In genomic region chr19:38850231-38850975, GRCh38 we compare ENCODE assay signal across 8 cellular contexts. TPM values are rescaled to one million over a fixed set of nuclear protein-coding genes. Genes with fewer than 3 reads are reported as not detected.
A peak's percentile ranks its signal among the peaks of the same experiment; 100 is the strongest.
DNase-seq lines count a peak whose midpoint lies in the region; ATAC-seq and TF ChIP-seq lines count a peak whose summit lies in the region.

No MANE protein-coding gene starts in this region.

- H3K9me3 Mint-ChIP-seq in T-cell = no peaks in the 10 kb centered on the region
- H3K9me3 Mint-ChIP-seq in type B pancreatic cell = no peaks in the 10 kb centered on the region

- ATAC-seq in HG02870 (IDR thresholded peaks at IDR 0.05; ENCODE audit: unreplicated experiment) = peak; percentile 72
- ATAC-seq in T-cell (replicated peaks in 1 of 4) = peak; percentile 72 to 77 (median 74)
- peak; percentile 74 to 93 (median 89) for ATAC-seq in heart right ventricle

- in situ Hi-C loops in GM13977 (cut with MboI; ENCODE audit: low pct_unique_long_range_greater_than_20kb, low sequenced_read_pairs, unreplicated experiment) = no loop called here

- peaks cover 17 to 55% (median 46%) of the 10 kb centered on the region in 9 donors for H3K4me1 ChIP-seq in heart right ventricle

- no peaks in the 10 kb centered on the region for H3K9me3 ChIP-seq in heart right ventricle

- peak overlapping the region; percentile 47 to 97 (median 88) for H3K4me3 ChIP-seq in heart right ventricle

- TF ChIP-seq CTCF in GM13977 (IDR thresholded peaks at IDR 0.05; ENCODE audit: extremely low read depth, insufficient read depth, missing control alignments) = no peak
- TF ChIP-seq CTCF in heart right ventricle (IDR thresholded peaks at IDR 0.05) = peak in 4 of 9 donors; percentile 10 to 36 (median 16)
- peak; percentile 59 for TF ChIP-seq CTCF in type B pancreatic cell (conservative IDR thresholded peaks at IDR 0.05)

- no peaks in the 10 kb centered on the region for H3K27me3 Mint-ChIP-seq in T-cell
- no peaks in the 10 kb centered on the region for H3K27me3 Mint-ChIP-seq in type B pancreatic cell

- H3K4me3 Mint-ChIP-seq in T-cell = peak overlapping the region; percentile 90 to 97 (median 94)
- peak overlapping the region; percentile 97 for H3K4me3 Mint-ChIP-seq in type B pancreatic cell

- H3K4me1 Mint-ChIP-seq in T-cell (peaks cover 54 to 58% (median 55%) of the 10 kb centered on the region in 3 donors), type B pancreatic cell (ENCODE audit: unreplicated experiment) (peaks cover 18% of the 10 kb centered on the region)

- H3K27ac Mint-ChIP-seq in T-cell = peak overlapping the region; percentile 97 to 98
- H3K27ac Mint-ChIP-seq in type B pancreatic cell = peak overlapping the region; percentile 100

- CTCF ChIA-PET in T-cell (lab: Charles Lee) = interaction anchor here in 1 of 2 donors (1.4 kb wide), 1 partner anchor 19 kb away, joined by 3 read pairs; the partner anchor contains the start of gene ECH1

- peak overlapping the region; percentile 94 to 100 (median 99) for H3K27ac ChIP-seq in heart right ventricle

- DNase-seq in GM13977 (ENCODE audit: low spot score) = peak; percentile 97
- DNase-seq in NCI-H146 (lab: John Stamatoyannopoulos, UW) = peak; percentile 100
- DNase-seq in T-cell = peak; percentile 96 to 100 (median 100)
- DNase-seq in amniotic epithelial cell (ENCODE audit: low read depth) = peak; percentile 100
- peak; percentile 98 to 100 for DNase-seq in heart right ventricle
- peak; percentile 100 for DNase-seq in pons (ENCODE audit: low spot score)
- peak; percentile 98 for DNase-seq in type B pancreatic cell (ENCODE audit: extremely low spot score, unreplicated experiment)

- H3K36me3 ChIP-seq in heart right ventricle = peaks cover 0 to 32% (median 24%) of the 10 kb centered on the region in 9 donors

- POLR2A ChIA-PET in T-cell (lab: Charles Lee) = interaction anchor here in 1 of 2 donors (0.6 to 1.0 kb wide), 2 partner anchors 15 to 198 kb away, joined by 4 to 8 read pairs; no protein-coding TSS in a partner anchor

- WGBS in heart right ventricle, 2 donors = 0% methylated on average over 38 of the region's 38 CpGs

- H3K27me3 ChIP-seq in heart right ventricle = no peaks in the 10 kb centered on the region

- intact Hi-C loops in heart right ventricle (cut with DNase I) = loop anchor here in 5 of 10 donors (1.0 to 5.0 kb wide), 4 partner anchors 19 to 49 kb away; partner anchors contain the start of genes NFKBIB (in 4 of the 5), SIRT2 (in 4 of the 5) and ECH1 (in 1 of the 5)

- H3K36me3 Mint-ChIP-seq in T-cell = peaks cover 25% of the 10 kb centered on the region
- peaks cover 25% of the 10 kb centered on the region for H3K36me3 Mint-ChIP-seq in type B pancreatic cell

RNA-seq across cellular contexts. Expression of gene HNRNPL, which starts 0.6 kb away (rescaled TPM):
- total RNA-seq in T-cell (100 to 1,000 TPM; 320 to 498 (median 330) TPM), heart right ventricle (100 to 1,000 TPM; 134 to 196 (median 170) TPM), type B pancreatic cell (ENCODE audit: low replicate concordance) (338 and 451 TPM in 2 replicates)
- polyA plus RNA-seq in heart right ventricle = 100 to 1,000 TPM; 130 to 181 TPM

RNA-seq across cellular contexts. Expression of gene ECH1, which starts 18.8 kb away (rescaled TPM):
- total RNA-seq in T-cell (100 to 1,000 TPM in 4 of 5 donors, 10 to 100 TPM in 1; 76.7 to 159 (median 134) TPM), heart right ventricle (100 to 1,000 TPM; 418 to 987 (median 671) TPM), type B pancreatic cell (ENCODE audit: low replicate concordance) (134 and 142 TPM in 2 replicates)
- 1,000 to 10,000 TPM in 1 of 2 donors, 100 to 1,000 TPM in 1; 446 to 1,208 TPM for polyA plus RNA-seq in heart right ventricle

RNA-seq across cellular contexts. Expression of gene RINL, which starts 27.7 kb away (rescaled TPM):
- 10 to 100 TPM; 44.2 to 81.3 (median 71.0) TPM for total RNA-seq in T-cell
- 1 to 10 TPM; 1.6 to 7.0 (median 2.8) TPM for total RNA-seq in heart right ventricle
- polyA plus RNA-seq in heart right ventricle = 10 to 100 TPM in 1 of 2 donors, 1 to 10 TPM in 1; 4.6 to 14.5 TPM
- 1.7 and 3.4 TPM in 2 replicates for total RNA-seq in type B pancreatic cell (ENCODE audit: low replicate concordance)

RNA-seq across cellular contexts. Expression of gene LGALS4, which starts 37.7 kb away (rescaled TPM):
- total RNA-seq in T-cell (1 to 10 TPM; 3.8 to 8.8 (median 6.6) TPM), heart right ventricle (1 to 10 TPM in 2 of 10 donors, under 1 TPM in 6, not detected in 2; 0.16 to 2.0 (median 0.81) TPM), type B pancreatic cell (ENCODE audit: low replicate concordance) (33.4 and 104 TPM in 2 replicates)
- polyA plus RNA-seq in heart right ventricle = 1 to 10 TPM in 1 of 2 donors, under 1 TPM in 1; 0.30 to 2.6 TPM

RNA-seq across cellular contexts. Expression of gene SIRT2, which starts 49.0 kb away (rescaled TPM):
- total RNA-seq in T-cell (10 to 100 TPM; 50.7 to 67.6 (median 55.6) TPM), heart right ventricle (100 to 1,000 TPM in 1 of 10 donors, 10 to 100 TPM in 9; 51.7 to 103 (median 72.6) TPM), type B pancreatic cell (ENCODE audit: low replicate concordance) (43.7 and 46.0 TPM in 2 replicates)
- polyA plus RNA-seq in heart right ventricle = 10 to 100 TPM; 46.3 to 86.0 TPM

Comparison
In these comparisons a context has a peak if more than half of its experiments do, and no peak if none do; other contexts are left out.
1. Peak in every context shown above with its lines: DNase-seq, ATAC-seq, H3K4me3 ChIP-seq and H3K27ac ChIP-seq.
2. RNA of gene RINL, which starts 27.7 kb away (total RNA-seq): 44.2 to 81.3 TPM in T-cell; 1.7 to 3.4 TPM in type B pancreatic cell and 1.6 to 7.0 TPM in heart right ventricle; every median in the first group is over 4 times any median in the second.